ENCODE assay signal across 8 cellular contexts in the genomic region with DNA sequence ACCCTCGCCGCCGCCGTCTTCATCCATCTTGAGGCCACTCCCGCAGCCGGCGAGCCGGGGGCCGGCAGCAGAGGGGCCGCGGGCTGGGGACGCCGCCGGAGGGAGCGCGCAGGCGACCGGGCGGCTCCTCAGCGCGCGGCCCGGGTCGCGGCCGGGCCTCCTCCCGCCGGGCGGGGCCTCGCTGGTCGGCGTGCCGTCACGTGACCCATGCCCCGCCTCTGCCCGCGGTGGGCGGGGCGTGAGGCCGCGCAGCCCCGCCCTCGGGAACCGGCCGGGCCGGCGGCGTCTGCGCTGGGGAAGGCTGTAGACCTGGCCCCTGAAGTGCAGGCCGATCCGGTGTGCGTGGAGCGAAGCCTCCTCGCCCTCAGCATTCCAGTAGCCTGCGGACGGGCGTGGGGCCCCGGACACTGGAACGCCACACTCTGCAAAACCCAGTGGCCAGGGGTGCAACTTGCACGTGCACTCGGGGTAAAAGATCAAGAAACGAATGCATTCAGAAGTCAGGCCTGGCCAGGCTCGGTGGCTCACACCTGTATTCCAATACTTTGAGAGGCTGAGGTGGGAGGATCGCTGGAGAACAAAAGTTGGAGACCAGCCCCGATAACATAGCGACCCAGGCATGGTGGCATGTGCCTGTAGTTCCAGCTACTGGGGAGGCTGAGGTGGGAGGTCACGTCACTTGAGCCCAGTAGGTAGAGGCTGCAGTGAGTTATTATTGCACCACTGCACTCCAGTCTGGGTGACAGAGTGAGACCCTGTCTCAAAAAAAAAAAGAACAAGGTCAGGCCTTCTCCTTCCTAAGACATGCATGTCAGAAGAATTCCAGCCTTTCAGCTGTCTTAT. TPM values are rescaled to one million over a fixed set of nuclear protein-coding genes. Genes with fewer than 3 reads are reported as not detected.
DNase-seq lines count a peak whose midpoint lies in the region; ATAC-seq and TF ChIP-seq lines count a peak whose summit lies in the region.

A gene with protein sequence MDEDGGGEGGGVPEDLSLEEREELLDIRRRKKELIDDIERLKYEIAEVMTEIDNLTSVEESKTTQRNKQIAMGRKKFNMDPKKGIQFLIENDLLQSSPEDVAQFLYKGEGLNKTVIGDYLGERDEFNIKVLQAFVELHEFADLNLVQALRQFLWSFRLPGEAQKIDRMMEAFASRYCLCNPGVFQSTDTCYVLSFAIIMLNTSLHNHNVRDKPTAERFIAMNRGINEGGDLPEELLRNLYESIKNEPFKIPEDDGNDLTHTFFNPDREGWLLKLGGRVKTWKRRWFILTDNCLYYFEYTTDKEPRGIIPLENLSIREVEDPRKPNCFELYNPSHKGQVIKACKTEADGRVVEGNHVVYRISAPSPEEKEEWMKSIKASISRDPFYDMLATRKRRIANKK (minus strand): TSS at position 144 of the 843 bp plus-strand sequence. CDS start 117 bp downstream, at position 27.

- no peak for TF ChIP-seq CTCF in activated CD8-positive, alpha-beta T cell treated with anti-CD3 and anti-CD28 coated beads for 36 hours (IDR thresholded peaks at IDR 0.05)

- intact Hi-C loops in activated CD8-positive, alpha-beta T cell treated with anti-CD3 and anti-CD28 coated beads for 36 hours (cut with micrococcal nuclease): no loop called here

- no peaks in the 10 kb centered on the region for H3K9me3 Mint-ChIP-seq in activated CD8-positive, alpha-beta T cell treated with anti-CD3 and anti-CD28 coated beads for 36 hours

- peaks cover 26% of the 10 kb centered on the region for H3K27me3 Mint-ChIP-seq in activated CD8-positive, alpha-beta T cell treated with anti-CD3 and anti-CD28 coated beads for 36 hours

- peak within 1 kb of the TSS; percentile 79 for H3K4me3 Mint-ChIP-seq in activated CD8-positive, alpha-beta T cell treated with anti-CD3 and anti-CD28 coated beads for 36 hours

- no peaks in the 10 kb centered on the region for H3K36me3 Mint-ChIP-seq in activated CD8-positive, alpha-beta T cell treated with anti-CD3 and anti-CD28 coated beads for 36 hours (ENCODE audit: low read depth)

- POLR2A ChIA-PET in activated CD8-positive, alpha-beta T cell treated with anti-CD3 and anti-CD28 coated beads for 36 hours (lab: Charles Lee): interaction anchor here (1.2 kb wide), 1 partner anchor 13 kb away, joined by 4 read pairs; no protein-coding TSS in a partner anchor

- DNase-seq in AML-193 (lab: John Stamatoyannopoulos, UW): peak; percentile 16 to 28
- DNase-seq in NCI-H748 (lab: John Stamatoyannopoulos, UW; ENCODE audit: unreplicated experiment): peak; percentile 83
- DNase-seq in activated CD8-positive, alpha-beta T cell treated with anti-CD3 and anti-CD28 coated beads for 36 hours: peak; percentile 72
- DNase-seq in effector CD4-positive, alpha-beta T cell: peak; percentile 67
- DNase-seq in lung microvascular endothelial cell (ENCODE audit: low read depth in 2 of 2): peak; percentile 82 to 86
- DNase-seq in stimulated activated CD4-positive, alpha-beta T cell treated with anti-CD3 and anti-CD28 coated beads, TNF-alpha, amount 100 ng/mL, for 24 hours (ENCODE audit: low read depth in 3 of 3): peak; percentile 50 to 68 (median 55)

- CTCF ChIA-PET in activated CD8-positive, alpha-beta T cell treated with anti-CD3 and anti-CD28 coated beads for 36 hours (lab: Charles Lee): interaction anchor here (0.7 to 2.1 kb wide), 2 partner anchors 11 to 478 kb away, joined by 3 to 7 read pairs; no protein-coding TSS in a partner anchor

- H3K4me1 Mint-ChIP-seq in activated CD8-positive, alpha-beta T cell treated with anti-CD3 and anti-CD28 coated beads for 36 hours (ENCODE audit: low read depth): peaks cover 17% of the 10 kb centered on the region

- peak; percentile 89 for ATAC-seq in GM18909 (IDR thresholded peaks at IDR 0.05; ENCODE audit: poor library complexity, unreplicated experiment)
- ATAC-seq in HG03135 (IDR thresholded peaks at IDR 0.05; ENCODE audit: unreplicated experiment): peak; percentile 82
- peak; percentile 97 for ATAC-seq in activated CD8-positive, alpha-beta T cell treated with anti-CD3 and anti-CD28 coated beads for 36 hours

- peak within 1 kb of the TSS; percentile 48 for H3K27ac Mint-ChIP-seq in activated CD8-positive, alpha-beta T cell treated with anti-CD3 and anti-CD28 coated beads for 36 hours

RNA-seq across cellular contexts. Expression of the gene that starts here (rescaled TPM):
- 1 to 10 TPM in 1 of 2 experiments, under 1 TPM in 1; 0.92 to 2.3 TPM for total RNA-seq in activated CD8-positive, alpha-beta T cell treated with anti-CD3 and anti-CD28 coated beads for 36 hours
- 8.9 and 11.1 TPM in 2 replicates for total RNA-seq in lung microvascular endothelial cell

Comparison
In these comparisons a context has a peak if more than half of its experiments do, and no peak if none do; other contexts are left out.
1. Peak in every context shown above with its lines: DNase-seq and ATAC-seq.
2. DNase-seq: peak in every context shown above with its lines; median percentile 84 in lung microvascular endothelial cell; 83 in NCI-H748; 72 in activated CD8-positive, alpha-beta T cell treated with anti-CD3 and anti-CD28 coated beads for 36 hours; 67 in effector CD4-positive, alpha-beta T cell; 55 in stimulated activated CD4-positive, alpha-beta T cell treated with anti-CD3 and anti-CD28 coated beads, TNF-alpha, amount 100 ng/mL, for 24 hours; 22 in AML-193.